Comparison of ENCODE assay signal across 23 cellular contexts in the genomic region with DNA sequence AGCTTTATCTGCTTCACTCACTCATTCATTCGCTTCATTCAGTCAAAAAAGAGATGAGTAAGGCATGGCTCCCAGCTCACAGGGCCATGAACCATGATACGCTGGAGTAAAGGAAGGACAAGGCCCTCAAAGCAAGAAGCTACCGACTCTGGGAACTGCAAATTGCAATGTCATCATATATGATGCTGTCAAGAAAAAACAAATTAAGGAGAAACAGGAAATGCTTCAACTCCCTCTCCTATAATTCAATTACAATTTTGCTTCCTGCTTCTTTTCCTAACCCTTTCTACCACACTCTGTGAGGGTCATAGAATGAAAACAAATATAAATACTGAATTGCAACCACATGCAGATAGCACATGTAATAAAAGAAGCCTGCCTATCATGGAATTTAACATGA.
DNase-seq lines count a peak whose midpoint lies in the region; ATAC-seq and TF ChIP-seq lines count a peak whose summit lies in the region.
"Had no signal": no experiment of that assay in that cellular context is flagged by ENCODE, and none has a peak within 500 bp of the region (broad histone marks: within the 10 kb centered on the region; RNA-seq: fewer than 3 reads in every experiment).

No MANE protein-coding gene starts in this region.

- no peaks in the 10 kb centered on the region for H3K36me3 Mint-ChIP-seq in type B pancreatic cell
- H3K36me3 Mint-ChIP-seq: CD4-positive, CD25-positive, alpha-beta regulatory T cell had no signal

- H3K36me3 ChIP-seq in SK-N-SH (replicated peaks in 1 of 2; ENCODE audit: control insufficient read depth in 1 of 2, insufficient read depth in 2 of 2, low read length in 1 of 2), result no peaks in the 10 kb centered on the region
- H3K36me3 ChIP-seq: BLaER1 had no signal

- H3K27ac ChIP-seq in SK-N-SH (ENCODE audit: low read depth in 2 of 2, low read length in 1 of 2), result no peak overlapping the region
- H3K27ac ChIP-seq: BLaER1, KMS-11 had no signal

- no peaks in the 10 kb centered on the region for H3K27me3 Mint-ChIP-seq in type B pancreatic cell
- H3K27me3 Mint-ChIP-seq: CD4-positive, CD25-positive, alpha-beta regulatory T cell had no signal

- WGBS in SK-N-SH (ENCODE audit: low lambda C conversion rate), result 70% methylated on average over 3 of the region's 3 CpGs

- no peak overlapping the region for H3K4me3 ChIP-seq in SK-N-SH (ENCODE audit: low read depth in 2 of 2, low read length in 1 of 2)
- H3K4me3 ChIP-seq in fibroblast of pulmonary artery (replicated peaks; ENCODE audit: low read depth, low read length), result no peak overlapping the region
- H3K4me3 ChIP-seq: BLaER1, GM12878 had no signal

- TF ChIP-seq RAD21 in SK-N-SH (IDR thresholded peaks at IDR 0.05; ENCODE audit: low read length), result no peak

- H3K9me3 ChIP-seq in SK-N-SH, result 0 out of 2 replicates have a peak, but pooled peaks cover 5% of the 10 kb centered on the region
- H3K9me3 ChIP-seq: BLaER1 had no signal

- CTCF ChIA-PET in SK-N-SH (lab: Yijun Ruan, JAX), result no interaction called here

- no peak overlapping the region for H3K27ac Mint-ChIP-seq in type B pancreatic cell
- H3K27ac Mint-ChIP-seq: CD4-positive, CD25-positive, alpha-beta regulatory T cell had no signal

- no peak for ATAC-seq in SK-N-SH treated with all-trans-retinoic acid at 6 μM for 48 hours
- no peak for ATAC-seq in GM21515 (IDR thresholded peaks at IDR 0.05; ENCODE audit: unreplicated experiment)
- ATAC-seq: GM12878, Panc1 had no signal

- no peak for TF ChIP-seq CTCF in SK-N-SH (IDR thresholded peaks at IDR 0.05)
- no peak for TF ChIP-seq CTCF in fibroblast of pulmonary artery (IDR thresholded peaks at IDR 0.05; ENCODE audit: low read length, missing control alignments)
- TF ChIP-seq CTCF in type B pancreatic cell (conservative IDR thresholded peaks at IDR 0.05), result no peak

- H3K4me1 Mint-ChIP-seq in type B pancreatic cell (ENCODE audit: unreplicated experiment), result peaks cover 44% of the 10 kb centered on the region
- H3K4me1 Mint-ChIP-seq: CD4-positive, CD25-positive, alpha-beta regulatory T cell had no signal

- H2AFZ ChIP-seq in SK-N-SH (ENCODE audit: low read depth), result 0 out of 2 replicates have a peak overlapping the region, but pooled peaks have one; percentile 51

- H3K27me3 ChIP-seq in SK-N-SH (ENCODE audit: insufficient read depth), result no peaks in the 10 kb centered on the region
- H3K27me3 ChIP-seq: BLaER1 had no signal

- no peaks in the 10 kb centered on the region for H3K79me2 ChIP-seq in SK-N-SH (ENCODE audit: insufficient read depth)

- H3K4me1 ChIP-seq in SK-N-SH (ENCODE audit: control insufficient read depth in 1 of 2, insufficient read depth in 2 of 2, low read depth in 1 of 2, low read length in 1 of 2), result no peaks in the 10 kb centered on the region; a peak in 1 of 4 replicates
- H3K4me1 ChIP-seq: BLaER1 had no signal

- H3F3A ChIP-seq in SK-N-SH (replicated peaks; ENCODE audit: insufficient read depth), result no peaks in the 10 kb centered on the region

- DNase-seq in SK-N-SH (no peak), RPMI8226 (peak; percentile 13), fibroblast of pulmonary artery (ENCODE audit: low read depth) (peak; percentile 3), type B pancreatic cell (ENCODE audit: extremely low spot score, unreplicated experiment) (no peak), SIG-M5 treated with dmso at 0.1 percent for 504 hours (lab: John Stamatoyannopoulos, UW; ENCODE audit: unreplicated experiment) (no peak)
- DNase-seq in activated CD4-positive, alpha-beta T cell treated with anti-CD3 and anti-CD28 coated beads for 1 hour, result no peak
- DNase-seq: 8988T; CD4-positive, CD25-positive, alpha-beta regulatory T cell; EL; GDM1; NCI-H1092; NCI-H1417 treated with DMSO at 0.1 percent for 48 hours; NCI-H1694 treated with DMSO at 0.1 percent for 48 hours; NCI-H2081; NCI-H2227 treated with DMSO at 0.1 percent for 48 hours; NCI-H510A; SHP77 treated with DMSO at 0.1 percent for 48 hours had no signal

- H3K9me3 Mint-ChIP-seq in type B pancreatic cell, result no peaks in the 10 kb centered on the region

- H3K4me2 ChIP-seq in SK-N-SH, result no peak overlapping the region
- H3K4me2 ChIP-seq: BLaER1, KMS-11 had no signal

- H3K9ac ChIP-seq in SK-N-SH, result no peak overlapping the region
- H3K9ac ChIP-seq: BLaER1, KMS-11 had no signal

- POLR2A ChIA-PET in SK-N-SH (lab: Yijun Ruan, JAX), result no interaction called here

- no peaks in the 10 kb centered on the region for H3K9me2 ChIP-seq in SK-N-SH

- no peaks in the 10 kb centered on the region for H4K20me1 ChIP-seq in SK-N-SH (ENCODE audit: insufficient read depth)
- H4K20me1 ChIP-seq: BLaER1 had no signal

- no peak for TF ChIP-seq EP300 in SK-N-SH (IDR thresholded peaks at IDR 0.05; ENCODE audit: borderline replicate concordance in 1 of 2, low read depth in 1 of 2, low read length in 1 of 2)

- H3K4me3 Mint-ChIP-seq in type B pancreatic cell, result peak overlapping the region; percentile 17
- H3K4me3 Mint-ChIP-seq: CD4-positive, CD25-positive, alpha-beta regulatory T cell had no signal

TF ChIP-seq in SK-N-SH, 30 proteins besides CTCF, POLR2A, EP300 and RAD21:
- TF ChIP-seq NRF1 (IDR thresholded peaks at IDR 0.05; ENCODE audit: low read depth, low read length), result no peak
- TF ChIP-seq RFX5 (IDR thresholded peaks at IDR 0.05; ENCODE audit: low read length), result no peak
- TF ChIP-seq TAF1 (IDR thresholded peaks at IDR 0.05; ENCODE audit: borderline replicate concordance, low read depth, low read length), result no peak

TF ChIP-seq in SK-N-SH treated with all-trans-retinoic acid at 6 μM for 48 hours, 23 proteins besides CTCF, POLR2A, EP300 and RAD21:
- no peak for TF ChIP-seq PATZ1 (CRISPR knock-in tag; IDR thresholded peaks at IDR 0.05; ENCODE audit: borderline replicate concordance)
- TF ChIP-seq ZC3H10 (CRISPR knock-in tag; IDR thresholded peaks at IDR 0.05), result no peak
- no peak for TF ChIP-seq ARNTL (CRISPR knock-in tag; IDR thresholded peaks at IDR 0.05; ENCODE audit: borderline replicate concordance, low read depth)
- no peak for TF ChIP-seq BACH2 (CRISPR knock-in tag; IDR thresholded peaks at IDR 0.05; ENCODE audit: borderline replicate concordance)
- no peak for TF ChIP-seq ZFP30 (CRISPR knock-in tag; IDR thresholded peaks at IDR 0.05)
- no peak for TF ChIP-seq TSHZ2 (CRISPR knock-in tag; IDR thresholded peaks at IDR 0.05)
- TF ChIP-seq GLIS3 (CRISPR knock-in tag; IDR thresholded peaks at IDR 0.05), result no peak
- no peak for TF ChIP-seq ISL1 (CRISPR knock-in tag; IDR thresholded peaks at IDR 0.05)
- no peak for TF ChIP-seq ZFP3 (CRISPR knock-in tag; IDR thresholded peaks at IDR 0.05)
- TF ChIP-seq OSR1 (CRISPR knock-in tag; IDR thresholded peaks at IDR 0.05), result no peak
- no peak for TF ChIP-seq CREB5 (CRISPR knock-in tag; IDR thresholded peaks at IDR 0.05; ENCODE audit: low read depth)
- no peak for TF ChIP-seq ZNF70 (CRISPR knock-in tag; IDR thresholded peaks at IDR 0.05)
- TF ChIP-seq PPARA (CRISPR knock-in tag; IDR thresholded peaks at IDR 0.05; ENCODE audit: borderline replicate concordance), result no peak

Comparison
In these comparisons a context has a peak if more than half of its experiments do, and no peak if none do; other contexts are left out.
1. DNase-seq: peak in RPMI8226 (single experiment) and fibroblast of pulmonary artery (single experiment); none in SK-N-SH (single experiment), type B pancreatic cell (single experiment), SIG-M5 treated with dmso at 0.1 percent for 504 hours (single experiment) and activated CD4-positive, alpha-beta T cell treated with anti-CD3 and anti-CD28 coated beads for 1 hour (single experiment).